Comparison of ENCODE assay signal across 1 cellular context in genomic region chr7:159141660-159142059, GRCh38.
TF ChIP-seq lines count a peak whose summit lies in the region.

No MANE protein-coding gene starts in this region.

TF ChIP-seq in SK-N-SH, 30 proteins besides CTCF, POLR2A, EP300 and RAD21 (continued from another document):
- TF ChIP-seq REST (IDR thresholded peaks at IDR 0.05; ENCODE audit: low read depth, low read length) = no peak
TF ChIP-seq in SK-N-SH: peak in this region for 1.
